In the genomic region with DNA sequence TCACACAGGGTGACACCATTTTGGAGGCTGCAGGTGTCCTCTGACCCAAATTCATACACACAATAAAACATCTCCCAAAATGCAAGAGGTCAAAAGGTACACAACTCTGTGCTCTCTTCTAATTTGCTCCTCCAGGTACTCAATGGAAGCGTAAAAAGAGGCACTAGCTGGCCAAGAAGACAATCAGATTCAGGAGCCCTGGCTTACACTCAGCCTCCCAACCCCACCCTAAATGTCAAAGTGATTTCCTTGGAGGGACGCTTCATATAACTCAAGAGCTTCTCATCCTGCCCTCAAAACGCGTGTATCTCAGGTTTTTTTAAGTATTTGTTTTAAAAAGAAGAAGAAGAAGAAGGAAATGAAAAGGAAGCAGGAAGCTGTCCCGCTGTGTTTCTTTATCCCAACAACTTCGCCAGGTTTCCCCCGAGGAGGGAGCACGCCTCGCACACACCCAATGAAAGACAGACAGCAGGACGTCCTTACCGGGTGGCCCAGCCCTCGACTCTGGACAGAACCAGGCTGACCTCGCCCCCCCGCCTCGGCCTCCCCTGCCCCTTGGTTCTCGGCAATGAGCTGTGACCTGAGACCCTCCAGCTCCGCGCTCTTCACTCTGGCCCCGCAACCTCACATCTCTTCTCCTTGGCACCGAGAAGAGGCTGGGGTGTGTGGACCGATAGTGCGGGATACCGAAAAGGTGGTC, we compare ENCODE assay signal across 15 cellular contexts.
DNase-seq lines count a peak whose midpoint lies in the region; ATAC-seq and TF ChIP-seq lines count a peak whose summit lies in the region.
"Had no signal": no experiment of that assay in that cellular context is flagged by ENCODE, and none has a peak within 500 bp of the region (broad histone marks: within the 10 kb centered on the region; RNA-seq: fewer than 3 reads in every experiment).

No MANE protein-coding gene starts in this region.

- H3K27ac Mint-ChIP-seq in CD4-positive, alpha-beta T cell = no peak overlapping the region
- no peak overlapping the region for H3K27ac Mint-ChIP-seq in Calu3 (ENCODE audit: unreplicated experiment)
- H3K27ac Mint-ChIP-seq: activated CD4-positive, alpha-beta T cell treated with anti-CD3 and anti-CD28 coated beads for 36 hours; memory B cell had no signal

- H3K36me3 ChIP-seq in brain microvascular endothelial cell (replicated peaks) (no peaks in the 10 kb centered on the region), iPS-18a (ENCODE audit: control insufficient read depth, low read depth, low read length) (no peaks in the 10 kb centered on the region)

- no peaks in the 10 kb centered on the region for H3K4me1 Mint-ChIP-seq in CD4-positive, alpha-beta T cell (ENCODE audit: low read depth)
- H3K4me1 Mint-ChIP-seq in Calu3 (ENCODE audit: low read depth, unreplicated experiment) = no peaks in the 10 kb centered on the region
- H3K4me1 Mint-ChIP-seq: memory B cell had no signal

- TF ChIP-seq CTCF in brain microvascular endothelial cell (IDR thresholded peaks at IDR 0.05; ENCODE audit: low read depth, low read length, missing control alignments) = no peak
- no peak for TF ChIP-seq CTCF in CD4-positive, alpha-beta T cell (IDR thresholded peaks at IDR 0.05)
- no peak for TF ChIP-seq CTCF in Calu3 (IDR thresholded peaks at IDR 0.05; ENCODE audit: unreplicated experiment)

- ATAC-seq in GM19463 (IDR thresholded peaks at IDR 0.05; ENCODE audit: unreplicated experiment) = peak; percentile 9
- ATAC-seq in CD4-positive, alpha-beta T cell (ENCODE audit: poor library complexity) = no peak
- ATAC-seq: stimulated activated naive CD8-positive, alpha-beta T cell treated with anti-CD3 and anti-CD28 coated beads, Interleukin-15, Interleukin-2, amounts not matched to agents 100 U/mL and 50 U/mL, for 24 hours had no signal

- intact Hi-C loops in CD4-positive, alpha-beta T cell (cut with DNase I, micrococcal nuclease) = no loop called here
- intact Hi-C loops in Calu3 (cut with micrococcal nuclease; ENCODE audit: unreplicated experiment) = no loop called here

- in situ Hi-C loops in brain microvascular endothelial cell (cut with HindIII; ENCODE audit: low pct_ligation_motif_present, low sequenced_read_pairs) = no loop called here

- H3K4me3 ChIP-seq in brain microvascular endothelial cell (ENCODE audit: low read depth, low read length) = peak overlapping the region; percentile 57
- H3K4me3 ChIP-seq in iPS-18a (ENCODE audit: low read length) = peak overlapping the region; percentile 64
- peak overlapping the region; percentile 44 for H3K4me3 ChIP-seq in skeletal muscle cell (ENCODE audit: low read depth, low read length)

- peaks cover 6% of the 10 kb centered on the region for H3K4me1 ChIP-seq in iPS-18a (ENCODE audit: control insufficient read depth, low read depth, low read length)

- H3K4me3 Mint-ChIP-seq in CD4-positive, alpha-beta T cell = no peak overlapping the region
- H3K4me3 Mint-ChIP-seq in Calu3 (ENCODE audit: low read depth, unreplicated experiment) = no peak overlapping the region
- H3K4me3 Mint-ChIP-seq: activated CD4-positive, alpha-beta T cell treated with anti-CD3 and anti-CD28 coated beads for 36 hours; memory B cell had no signal

- DNase-seq in brain microvascular endothelial cell = no peak
- DNase-seq in skeletal muscle cell (ENCODE audit: low read depth) = no peak
- no peak for DNase-seq in CD4-positive, alpha-beta T cell
- DNase-seq in activated T-cell treated with anti-CD3 and anti-CD28 coated beads for 4 hours = no peak
- DNase-seq in NCI-H2196 (lab: John Stamatoyannopoulos, UW; ENCODE audit: unreplicated experiment) = no peak
- no peak for DNase-seq in Calu3
- DNase-seq: activated naive CD4-positive, alpha-beta T cell; NCI-H2227 treated with DMSO at 0.1 percent for 48 hours; SHP77 treated with DMSO at 0.1 percent for 48 hours had no signal

- BruUV-seq in Calu3 (replicated peaks; lab: Mats Ljungman, UMichigan) = no TSS peak

- no peak overlapping the region for H3K27ac ChIP-seq in brain microvascular endothelial cell
- no peak overlapping the region for H3K27ac ChIP-seq in iPS-18a (ENCODE audit: low read length)
- no peak overlapping the region for H3K27ac ChIP-seq in CD4-positive, alpha-beta T cell (ENCODE audit: low read depth, low read length)
- H3K27ac ChIP-seq: KMS-11 had no signal

- no peaks in the 10 kb centered on the region for H3K36me3 Mint-ChIP-seq in CD4-positive, alpha-beta T cell (ENCODE audit: low read depth)
- no peaks in the 10 kb centered on the region for H3K36me3 Mint-ChIP-seq in Calu3 (ENCODE audit: insufficient read depth, unreplicated experiment)
- H3K36me3 Mint-ChIP-seq: memory B cell had no signal

- H3K9ac ChIP-seq in iPS-18a (ENCODE audit: low read length) = peak overlapping the region; percentile 30
- H3K9ac ChIP-seq: KMS-11 had no signal

- CTCF ChIA-PET in CD4-positive, alpha-beta T cell (lab: Charles Lee) = no interaction called here
- CTCF ChIA-PET in Calu3 (lab: Charles Lee) = interaction anchor here (0.6 kb wide), 1 partner anchor 898 kb away, joined by 7 read pairs; no protein-coding TSS in a partner anchor

- no peaks in the 10 kb centered on the region for H3K9me3 ChIP-seq in iPS-18a (ENCODE audit: control insufficient read depth, low read depth, low read length)
- H3K9me3 ChIP-seq in CD4-positive, alpha-beta T cell (ENCODE audit: control insufficient read depth, low read length) = no peaks in the 10 kb centered on the region

- H3K27me3 Mint-ChIP-seq in CD4-positive, alpha-beta T cell = peaks cover 33% of the 10 kb centered on the region
- H3K27me3 Mint-ChIP-seq in Calu3 (ENCODE audit: unreplicated experiment) = no peaks in the 10 kb centered on the region

- H3K27me3 ChIP-seq in brain microvascular endothelial cell (replicated peaks) (no peaks in the 10 kb centered on the region), iPS-18a (ENCODE audit: control insufficient read depth, insufficient read depth, low read length) (peaks cover 51% of the 10 kb centered on the region)
- H3K27me3 ChIP-seq in CD4-positive, alpha-beta T cell (ENCODE audit: control insufficient read depth, insufficient read depth, low read length) = peaks cover 9% of the 10 kb centered on the region

- peaks cover under 1% of the 10 kb centered on the region for H3K9me3 Mint-ChIP-seq in CD4-positive, alpha-beta T cell
- peaks cover 5% of the 10 kb centered on the region for H3K9me3 Mint-ChIP-seq in Calu3 (ENCODE audit: low read depth, unreplicated experiment)

- POLR2A ChIA-PET in CD4-positive, alpha-beta T cell (lab: Charles Lee) = no interaction called here
